In genomic region chrX:68697036-68697435, GRCh38 we compare ENCODE assay signal across 16 cellular contexts. TPM values are rescaled to one million over a fixed set of nuclear protein-coding genes. Genes with fewer than 3 reads are reported as not detected.
DNase-seq lines count a peak whose midpoint lies in the region; ATAC-seq and TF ChIP-seq lines count a peak whose summit lies in the region.
"Had no signal": no experiment of that assay in that cellular context is flagged by ENCODE, and none has a peak within 500 bp of the region (broad histone marks: within the 10 kb centered on the region; RNA-seq: fewer than 3 reads in every experiment).

No MANE protein-coding gene starts in this region.

- no peak overlapping the region for H2AFZ ChIP-seq in hepatocyte
- H2AFZ ChIP-seq: GM23338 had no signal

- TF ChIP-seq CTCF in left ventricle myocardium inferior (IDR thresholded peaks at IDR 0.05; ENCODE audit: borderline replicate concordance): no peak
- TF ChIP-seq CTCF in hepatocyte (IDR thresholded peaks at IDR 0.05; ENCODE audit: poor library complexity): no peak

- H3K36me3 ChIP-seq in left ventricle myocardium inferior (no peaks in the 10 kb centered on the region), hepatocyte (replicated peaks; ENCODE audit: insufficient read depth, low read depth) (no peaks in the 10 kb centered on the region), mesodermal cell (ENCODE audit: control insufficient read depth, insufficient read depth, low read length) (no peaks in the 10 kb centered on the region), subcutaneous abdominal adipose tissue (ENCODE audit: control insufficient read depth in 5 of 5, insufficient read depth in 5 of 5, low read length in 5 of 5) (no peaks in the 10 kb centered on the region)

- no peaks in the 10 kb centered on the region for H3K9me3 ChIP-seq in left ventricle myocardium inferior (replicated peaks)
- H3K9me3 ChIP-seq in hepatocyte (ENCODE audit: low read depth): no peaks in the 10 kb centered on the region
- no peaks in the 10 kb centered on the region for H3K9me3 ChIP-seq in mesodermal cell (ENCODE audit: control insufficient read depth, low read length)
- H3K9me3 ChIP-seq in subcutaneous abdominal adipose tissue (ENCODE audit: control insufficient read depth in 5 of 5, low read length in 5 of 5): no peaks in the 10 kb centered on the region

- H3K9me2 ChIP-seq in hepatocyte (replicated peaks; ENCODE audit: insufficient read depth): no peaks in the 10 kb centered on the region

- no peak for ATAC-seq in left cardiac atrium
- ATAC-seq: GM23338, HCT116, Panc1 had no signal

- no peaks in the 10 kb centered on the region for H3K79me2 ChIP-seq in hepatocyte

- H3K4me3 ChIP-seq in left ventricle myocardium inferior (peak overlapping the region; percentile 77), hepatocyte (no peak overlapping the region), mesodermal cell (ENCODE audit: extremely low read depth, insufficient read depth, low read length, poor library complexity, severe bottlenecking) (no peak overlapping the region), subcutaneous abdominal adipose tissue (ENCODE audit: low read depth in 1 of 5, low read length in 5 of 5) (peak overlapping the region in 2 of 5 donors; percentile 16 to 22)
- H3K4me3 ChIP-seq: GM23338 had no signal

- H4K20me1 ChIP-seq in hepatocyte (ENCODE audit: insufficient read depth, poor library complexity, severe bottlenecking): no peaks in the 10 kb centered on the region

- DNase-seq in left ventricle myocardium inferior: no peak
- DNase-seq in left cardiac atrium: no peak
- DNase-seq in hepatocyte (ENCODE audit: low spot score): no peak
- no peak for DNase-seq in islet precursor cell
- no peak for DNase-seq in NK-92 (lab: John Stamatoyannopoulos, UW; ENCODE audit: unreplicated experiment)
- no peak for DNase-seq in NCI-H524 treated with DMSO at 0.1 percent for 48 hours (lab: John Stamatoyannopoulos, UW)
- DNase-seq: DMS 273 treated with DMSO at 0.1 percent for 48 hours, EL, NCI-H1436, NCI-H2081, NCI-H510A treated with DMSO at 0.1 percent for 48 hours had no signal

- intact Hi-C loops in left ventricle myocardium inferior (cut with micrococcal nuclease) (no loop called here), left cardiac atrium (cut with DNase I) (no loop called here)

- WGBS in hepatocyte (ENCODE audit: low lambda C conversion rate, missing lambda C conversion rate): 75% methylated on average over 6 of the region's 6 CpGs
- 100% methylated on average over 1 of the region's 6 CpGs; no CpG with 5 or more reads in 1 of the 2 experiments for WGBS in mesodermal cell (ENCODE audit: insufficient coverage in 2 of 2), 2 experiments

- no peaks in the 10 kb centered on the region for H3K27me3 ChIP-seq in left ventricle myocardium inferior (ENCODE audit: low read depth)
- no peaks in the 10 kb centered on the region for H3K27me3 ChIP-seq in hepatocyte
- H3K27me3 ChIP-seq in subcutaneous abdominal adipose tissue (ENCODE audit: control insufficient read depth in 5 of 5, insufficient read depth in 4 of 5, low read length in 5 of 5): peaks cover 0 to 25% (median 9%) of the 10 kb centered on the region in 5 donors

- no peak overlapping the region for H3K9ac ChIP-seq in subcutaneous abdominal adipose tissue (ENCODE audit: low read length in 5 of 5)

- H3K4me1 ChIP-seq in left ventricle myocardium inferior (peaks cover 52% of the 10 kb centered on the region), hepatocyte (ENCODE audit: insufficient read depth) (no peaks in the 10 kb centered on the region), mesodermal cell (ENCODE audit: control insufficient read depth, insufficient read depth, low read length, poor library complexity, severe bottlenecking) (peaks cover 23% of the 10 kb centered on the region), subcutaneous abdominal adipose tissue (ENCODE audit: control insufficient read depth in 5 of 5, insufficient read depth in 5 of 5, low read length in 5 of 5) (peaks cover 5 to 71% (median 18%) of the 10 kb centered on the region in 5 donors)

- H3K4me2 ChIP-seq in hepatocyte: no peak overlapping the region
- H3K4me2 ChIP-seq: GM23338 had no signal

- H3K27ac ChIP-seq in left ventricle myocardium inferior (replicated peaks): peak overlapping the region; percentile 89
- peak overlapping the region; percentile 37 for H3K27ac ChIP-seq in hepatocyte
- peak overlapping the region; percentile 41 for H3K27ac ChIP-seq in mesodermal cell (ENCODE audit: low read depth, low read length, severe bottlenecking)
- peak overlapping the region; percentile 54 for H3K27ac ChIP-seq in subcutaneous abdominal adipose tissue (ENCODE audit: low read depth, low read length)

RNA-seq across cellular contexts. Expression of gene STARD8, which starts 49.6 kb away (rescaled TPM):
- total RNA-seq in left ventricle myocardium inferior (9.3 TPM), left cardiac atrium (10 to 100 TPM; 13.2 to 15.2 TPM), hepatocyte (3.2 and 3.3 TPM in 2 replicates)
- polyA plus RNA-seq in hepatocyte: 1.1 and 2.8 TPM in 2 replicates
- 14.4 TPM for polyA plus RNA-seq in mesodermal cell (2013, experiment 1 of 2)
- polyA plus RNA-seq in mesodermal cell (2013, experiment 2 of 2): 9.2 TPM

Comparison
In these comparisons a context has a peak if more than half of its experiments do, and no peak if none do; other contexts are left out.
1. H3K27ac ChIP-seq: peak in every context shown above with its lines; median percentile 89 in left ventricle myocardium inferior; 54 in subcutaneous abdominal adipose tissue; 41 in mesodermal cell; 37 in hepatocyte.